In the genomic region with DNA sequence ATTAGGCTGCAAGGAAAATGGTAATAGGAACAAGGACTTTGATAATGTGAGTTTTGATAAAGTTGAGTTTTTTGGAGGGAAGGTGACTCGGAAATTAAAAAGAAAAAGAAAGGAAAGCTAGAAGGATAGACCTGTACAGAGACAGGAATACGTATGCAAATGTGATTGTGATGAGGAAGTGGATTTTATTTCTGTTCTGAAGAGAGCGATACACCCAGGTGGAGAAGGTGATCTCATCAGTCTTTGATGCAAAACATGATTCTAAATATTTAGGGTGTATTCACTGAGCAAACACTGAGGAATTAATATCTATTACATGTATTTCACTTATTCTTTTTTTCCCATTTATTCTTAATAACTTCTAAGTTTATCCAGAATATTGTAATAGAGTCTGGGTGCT, we compare ENCODE assay signal across 19 cellular contexts.
"Had no signal": no experiment of that assay in that cellular context is flagged by ENCODE, and none has a peak within 500 bp of the region (broad histone marks: within the 10 kb centered on the region; RNA-seq: fewer than 3 reads in every experiment).

No MANE protein-coding gene starts in this region.

- DNase-seq: activated CD4-positive, alpha-beta memory T cell treated with anti-CD3 and anti-CD28 coated beads for 36 hours; activated CD4-positive, alpha-beta T cell treated with anti-CD3 and anti-CD28 coated beads for 36 hours; activated CD8-positive, alpha-beta memory T cell treated with anti-CD3 and anti-CD28 coated beads, Interleukin-2, amount 10 ng/mL, durations not matched to agents 7 days and 5 days; activated naive CD4-positive, alpha-beta T cell treated with anti-CD3 and anti-CD28 coated beads, Interleukin-2, amount 10 ng/mL, durations not matched to agents 7 days and 5 days; activated T-cell treated with anti-CD3 and anti-CD28 coated beads, Interleukin-2, amount 50 U/mL, for 1 hour; foreskin melanocyte; heart right ventricle; left ventricle myocardium inferior; occipital lobe; stimulated activated CD4-positive, alpha-beta T cell treated with anti-CD3 and anti-CD28 coated beads, Interleukin-4, amount 100 ng/mL, for 1 hour; stimulated activated naive CD4-positive, alpha-beta T cell; T-helper 17 cell; tibial artery; WERI-Rb-1 had no signal

- H3K9me3 Mint-ChIP-seq: activated CD4-positive, alpha-beta memory T cell treated with anti-CD3 and anti-CD28 coated beads for 36 hours; activated naive CD4-positive, alpha-beta T cell treated with anti-CD3 and anti-CD28 coated beads, Interleukin-2, amount 10 ng/mL, durations not matched to agents 7 days and 5 days; activated T-helper 2 cell treated with anti-CD3 and anti-CD28 coated beads, Interferon-gamma antibody, Interleukin-2, Interleukin-4, amounts not matched to agents 10 μg/mL and 5 μg/mL and 100 μg/mL, durations not matched to agents 14 hours and 24 hours and 36 hours; nephron had no signal

- H3K4me1 Mint-ChIP-seq: activated CD4-positive, alpha-beta T cell treated with anti-CD3 and anti-CD28 coated beads for 36 hours; activated naive CD4-positive, alpha-beta T cell treated with anti-CD3 and anti-CD28 coated beads, Interleukin-2, amount 10 ng/mL, durations not matched to agents 7 days and 5 days had no signal

- H3K9me3 ChIP-seq: heart right ventricle, left ventricle myocardium inferior, tibial artery had no signal

- H3K27ac ChIP-seq: cardiac muscle cell, heart right ventricle, left ventricle myocardium inferior, tibial artery, WERI-Rb-1 had no signal

- H3K4me3 ChIP-seq: cardiac muscle cell, heart right ventricle, left ventricle myocardium inferior, tibial artery had no signal

- H3K27ac Mint-ChIP-seq: activated CD4-positive, alpha-beta memory T cell treated with anti-CD3 and anti-CD28 coated beads for 36 hours; activated CD4-positive, alpha-beta T cell treated with anti-CD3 and anti-CD28 coated beads for 36 hours; activated CD8-positive, alpha-beta memory T cell treated with anti-CD3 and anti-CD28 coated beads, Interleukin-2, amount 10 ng/mL, durations not matched to agents 7 days and 5 days; activated naive CD4-positive, alpha-beta T cell treated with anti-CD3 and anti-CD28 coated beads, Interleukin-2, amount 10 ng/mL, durations not matched to agents 7 days and 5 days; activated T-helper 2 cell treated with anti-CD3 and anti-CD28 coated beads, Interferon-gamma antibody, Interleukin-2, Interleukin-4, amounts not matched to agents 10 μg/mL and 5 μg/mL and 100 μg/mL, durations not matched to agents 14 hours and 24 hours and 36 hours; nephron; T-helper 17 cell had no signal

- ATAC-seq: activated CD4-positive, alpha-beta T cell treated with anti-CD3 and anti-CD28 coated beads for 36 hours; activated CD8-positive, alpha-beta memory T cell treated with anti-CD3 and anti-CD28 coated beads, Interleukin-2, amount 10 ng/mL, durations not matched to agents 7 days and 5 days; heart right ventricle; T-helper 17 cell had no signal

- H3K36me3 ChIP-seq: cardiac muscle cell, heart right ventricle, left ventricle myocardium inferior, tibial artery, WERI-Rb-1 had no signal

- H3K4me1 ChIP-seq: heart right ventricle, left ventricle myocardium inferior, tibial artery had no signal

- H3K4me3 Mint-ChIP-seq: activated CD4-positive, alpha-beta memory T cell treated with anti-CD3 and anti-CD28 coated beads for 36 hours; activated CD4-positive, alpha-beta T cell treated with anti-CD3 and anti-CD28 coated beads for 36 hours; activated CD8-positive, alpha-beta memory T cell treated with anti-CD3 and anti-CD28 coated beads, Interleukin-2, amount 10 ng/mL, durations not matched to agents 7 days and 5 days; activated naive CD4-positive, alpha-beta T cell treated with anti-CD3 and anti-CD28 coated beads, Interleukin-2, amount 10 ng/mL, durations not matched to agents 7 days and 5 days; nephron; T-helper 17 cell had no signal

- FAIRE-seq: astrocyte, urothelium cell line had no signal

- H3K36me3 Mint-ChIP-seq: activated CD4-positive, alpha-beta memory T cell treated with anti-CD3 and anti-CD28 coated beads for 36 hours; activated CD8-positive, alpha-beta memory T cell treated with anti-CD3 and anti-CD28 coated beads, Interleukin-2, amount 10 ng/mL, durations not matched to agents 7 days and 5 days; activated naive CD4-positive, alpha-beta T cell treated with anti-CD3 and anti-CD28 coated beads, Interleukin-2, amount 10 ng/mL, durations not matched to agents 7 days and 5 days had no signal
